8 cellular contexts compared by ENCODE assay signal in the genomic region with DNA sequence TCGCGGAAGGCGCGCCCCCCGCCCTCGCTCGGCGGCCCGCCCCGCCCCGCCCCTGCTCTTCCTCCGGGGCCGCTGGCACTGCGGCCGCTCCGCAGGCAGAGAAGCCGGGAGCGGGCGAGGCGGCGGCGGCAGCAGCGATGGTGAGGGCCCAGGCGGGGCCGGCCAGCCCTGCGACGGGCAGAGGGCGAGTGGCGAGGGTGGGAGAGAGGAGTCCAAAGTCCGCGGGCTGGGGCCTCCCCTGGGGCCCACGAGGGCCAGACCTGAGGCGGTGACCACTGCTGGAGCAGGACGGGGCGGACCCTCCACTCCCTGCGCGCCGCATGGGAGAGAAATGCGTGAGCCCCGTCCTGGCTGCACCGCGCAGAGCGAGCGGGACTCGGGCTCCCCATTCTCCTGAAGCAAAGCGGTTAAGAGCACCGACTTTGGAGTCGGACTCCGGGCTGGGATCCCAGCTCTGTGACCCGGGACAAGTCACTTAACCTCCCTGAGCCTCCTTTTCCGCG. TPM values are rescaled to one million over a fixed set of nuclear protein-coding genes. Genes with fewer than 3 reads are reported as not detected.
DNase-seq lines count a peak whose midpoint lies in the region; ATAC-seq and TF ChIP-seq lines count a peak whose summit lies in the region.

A gene with protein sequence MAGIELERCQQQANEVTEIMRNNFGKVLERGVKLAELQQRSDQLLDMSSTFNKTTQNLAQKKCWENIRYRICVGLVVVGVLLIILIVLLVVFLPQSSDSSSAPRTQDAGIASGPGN (plus strand): TSS at position 78 of the 503 bp plus-strand sequence. CDS start 60 bp downstream, at position 138.

- CTCF ChIA-PET in CD8-positive, alpha-beta T cell (lab: Charles Lee), result interaction anchor here (1.0 to 1.2 kb wide), 2 partner anchors 9 to 27 kb away, joined by 3 read pairs; a partner anchor contains a TSS
- CTCF ChIA-PET in SK-N-SH (lab: Yijun Ruan, JAX), result interaction anchor here (1.2 to 1.4 kb wide), 3 partner anchors 11 to 163 kb away, joined by 3 to 5 read pairs (median 4); a partner anchor contains a TSS

- POLR2A ChIA-PET in CD8-positive, alpha-beta T cell (lab: Charles Lee), result interaction anchor here (1.0 to 3.4 kb wide), 6 partner anchors 11 to 45 kb away, joined by 3 to 20 read pairs (median 6); a partner anchor contains a TSS
- POLR2A ChIA-PET in SK-N-SH (lab: Yijun Ruan, JAX), result interaction anchor here (0.6 kb wide), 2 partner anchors 15 to 16 kb away, joined by 3 to 6 read pairs; no protein-coding TSS in a partner anchor

- H3F3A ChIP-seq in SK-N-SH (replicated peaks; ENCODE audit: insufficient read depth), result no peaks in the 10 kb centered on the region

- peak; percentile 59 for ATAC-seq in CD8-positive, alpha-beta T cell
- ATAC-seq in GM21723 (IDR thresholded peaks at IDR 0.05; ENCODE audit: unreplicated experiment) (peak; percentile 58), lower lobe of right lung (peak; percentile 48 to 49)

- no peaks in the 10 kb centered on the region for H3K9me3 ChIP-seq in CD8-positive, alpha-beta T cell (ENCODE audit: low read length)
- H3K9me3 ChIP-seq in SK-N-SH (no peaks in the 10 kb centered on the region), lower lobe of right lung (no peaks in the 10 kb centered on the region), tibial artery (no peaks in the 10 kb centered on the region)

- intact Hi-C loops in CD8-positive, alpha-beta T cell (cut with DNase I, micrococcal nuclease), result loop anchor here in 1 of 2 experiments (1.0 to 2.0 kb wide), 2 partner anchors 11 to 18 kb away; a partner anchor contains a TSS
- intact Hi-C loops in lower lobe of right lung (cut with DNase I) (no loop called here), tibial artery (cut with DNase I; ENCODE audit: low total_unique reads) (no loop called here)

- peak within 1 kb of the TSS; percentile 19; the same call in 1 of the 2 replicates for H3K4me2 ChIP-seq in SK-N-SH

- H3K9ac ChIP-seq in SK-N-SH, result no peak within 1 kb of the TSS

- no peaks in the 10 kb centered on the region for H4K20me1 ChIP-seq in SK-N-SH (ENCODE audit: insufficient read depth)

- H3K27me3 ChIP-seq in CD8-positive, alpha-beta T cell (ENCODE audit: insufficient read depth, low read length), result no peaks in the 10 kb centered on the region
- H3K27me3 ChIP-seq in SK-N-SH (ENCODE audit: insufficient read depth), result no peaks in the 10 kb centered on the region
- H3K27me3 ChIP-seq in lower lobe of right lung (ENCODE audit: low read depth), result no peaks in the 10 kb centered on the region
- H3K27me3 ChIP-seq in tibial artery, result no peaks in the 10 kb centered on the region

- H3K4me1 ChIP-seq in CD8-positive, alpha-beta T cell (ENCODE audit: insufficient read depth, low read length), result peaks cover 37% of the 10 kb centered on the region
- H3K4me1 ChIP-seq in SK-N-SH (ENCODE audit: control insufficient read depth in 1 of 2, insufficient read depth in 2 of 2, low read depth in 1 of 2, low read length in 1 of 2) (peaks cover 10 to 11% of the 10 kb centered on the region in 2 experiments; a peak in 2 of 4 replicates), lower lobe of right lung (peaks cover 83% of the 10 kb centered on the region), tibial artery (peaks cover 0 to 57% (median 26%) of the 10 kb centered on the region in 4 donors)

- H3K27me3 Mint-ChIP-seq in CD8-positive, alpha-beta T cell (ENCODE audit: low read depth), result no peaks in the 10 kb centered on the region

- H3K9me3 Mint-ChIP-seq in CD8-positive, alpha-beta T cell, result no peaks in the 10 kb centered on the region

- TF ChIP-seq EP300 in SK-N-SH (IDR thresholded peaks at IDR 0.05; ENCODE audit: borderline replicate concordance in 1 of 2, low read depth in 1 of 2, low read length in 1 of 2), result no peak

- TF ChIP-seq CTCF in CD8-positive, alpha-beta T cell (IDR thresholded peaks at IDR 0.05), result no peak
- TF ChIP-seq CTCF in SK-N-SH (IDR thresholded peaks at IDR 0.05), result no peak
- no peak for TF ChIP-seq CTCF in lower lobe of right lung (IDR thresholded peaks at IDR 0.05)
- no peak for TF ChIP-seq CTCF in tibial artery (IDR thresholded peaks at IDR 0.05)

- peaks cover 60% of the 10 kb centered on the region for H3K4me1 Mint-ChIP-seq in CD8-positive, alpha-beta T cell (ENCODE audit: low read depth)

- H3K27ac ChIP-seq in CD8-positive, alpha-beta T cell (ENCODE audit: low read depth, low read length), result peak within 1 kb of the TSS; percentile 54
- peak within 1 kb of the TSS in 1 of 2 experiments; percentile 14; a peak in 1 of 4 replicates for H3K27ac ChIP-seq in SK-N-SH (ENCODE audit: low read depth in 2 of 2, low read length in 1 of 2)
- H3K27ac ChIP-seq in lower lobe of right lung, result peak within 1 kb of the TSS; percentile 95
- peak within 1 kb of the TSS; percentile 82 to 84 for H3K27ac ChIP-seq in tibial artery

- peak within 1 kb of the TSS; percentile 96 for H3K27ac Mint-ChIP-seq in CD8-positive, alpha-beta T cell

- H2AFZ ChIP-seq in SK-N-SH (ENCODE audit: low read depth), result peak within 1 kb of the TSS; percentile 86

- no peaks in the 10 kb centered on the region for H3K79me2 ChIP-seq in SK-N-SH (ENCODE audit: insufficient read depth)

- 75% methylated on average over 36 of the region's 52 CpGs for WGBS in SK-N-SH (ENCODE audit: low lambda C conversion rate)

- H3K36me3 Mint-ChIP-seq in CD8-positive, alpha-beta T cell, result peaks cover 25% of the 10 kb centered on the region

- H3K9me2 ChIP-seq in SK-N-SH, result no peaks in the 10 kb centered on the region

- TF ChIP-seq RAD21 in SK-N-SH (IDR thresholded peaks at IDR 0.05; ENCODE audit: low read length), result no peak

- peak within 1 kb of the TSS; percentile 67 for H3K4me3 ChIP-seq in CD8-positive, alpha-beta T cell (ENCODE audit: low read depth, low read length)
- H3K4me3 ChIP-seq in SK-N-SH (ENCODE audit: low read depth in 2 of 2, low read length in 1 of 2) (peak within 1 kb of the TSS in 1 of 2 experiments; percentile 24; a peak in 1 of 4 replicates), lower lobe of right lung (peak within 1 kb of the TSS; percentile 77), tibial artery (peak within 1 kb of the TSS; percentile 64 to 83)

- DNase-seq in CD8-positive, alpha-beta T cell, result peak in 4 of 7 experiments; percentile 24 to 59 (median 34)
- DNase-seq in SK-N-SH, result peak; percentile 85
- DNase-seq in dermis blood vessel endothelial cell, result peak; percentile 46
- DNase-seq in lower lobe of right lung, result no peak
- DNase-seq in tibial artery, result no peak
- DNase-seq in GF-D8 (lab: John Stamatoyannopoulos, UW), result no peak
- DNase-seq in NCI-H446 (lab: John Stamatoyannopoulos, UW), result no peak

- H3K36me3 ChIP-seq in CD8-positive, alpha-beta T cell (ENCODE audit: insufficient read depth, low read length), result peaks cover 9% of the 10 kb centered on the region
- H3K36me3 ChIP-seq in SK-N-SH (replicated peaks in 1 of 2; ENCODE audit: control insufficient read depth in 1 of 2, insufficient read depth in 2 of 2, low read length in 1 of 2) (no peaks in the 10 kb centered on the region), lower lobe of right lung (peaks cover 24% of the 10 kb centered on the region), tibial artery (peaks cover 0 to 7% (median 0%) of the 10 kb centered on the region in 3 donors)

- peak within 1 kb of the TSS; percentile 90 for H3K4me3 Mint-ChIP-seq in CD8-positive, alpha-beta T cell

TF ChIP-seq in SK-N-SH, 30 proteins besides CTCF, POLR2A, EP300 and RAD21 (continues in another document):
- TF ChIP-seq, protein P1, sequence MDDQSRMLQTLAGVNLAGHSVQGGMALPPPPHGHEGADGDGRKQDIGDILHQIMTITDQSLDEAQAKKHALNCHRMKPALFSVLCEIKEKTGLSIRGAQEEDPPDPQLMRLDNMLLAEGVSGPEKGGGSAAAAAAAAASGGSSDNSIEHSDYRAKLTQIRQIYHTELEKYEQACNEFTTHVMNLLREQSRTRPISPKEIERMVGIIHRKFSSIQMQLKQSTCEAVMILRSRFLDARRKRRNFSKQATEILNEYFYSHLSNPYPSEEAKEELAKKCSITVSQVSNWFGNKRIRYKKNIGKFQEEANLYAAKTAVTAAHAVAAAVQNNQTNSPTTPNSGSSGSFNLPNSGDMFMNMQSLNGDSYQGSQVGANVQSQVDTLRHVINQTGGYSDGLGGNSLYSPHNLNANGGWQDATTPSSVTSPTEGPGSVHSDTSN (IDR thresholded peaks at IDR 0.05), result no peak
- TF ChIP-seq, protein P2, sequence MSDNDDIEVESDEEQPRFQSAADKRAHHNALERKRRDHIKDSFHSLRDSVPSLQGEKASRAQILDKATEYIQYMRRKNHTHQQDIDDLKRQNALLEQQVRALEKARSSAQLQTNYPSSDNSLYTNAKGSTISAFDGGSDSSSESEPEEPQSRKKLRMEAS (IDR thresholded peaks at IDR 0.05; ENCODE audit: low read depth), result no peak
- TF ChIP-seq POLR2AphosphoS5 (IDR thresholded peaks at IDR 0.05; ENCODE audit: low read depth, low read length) (no peak), TEAD4 (IDR thresholded peaks at IDR 0.05; ENCODE audit: borderline replicate concordance, insufficient read depth) (no peak), NRF1 (IDR thresholded peaks at IDR 0.05; ENCODE audit: low read depth, low read length) (no peak), TAF1 (IDR thresholded peaks at IDR 0.05; ENCODE audit: borderline replicate concordance, low read depth, low read length) (no peak), RCOR1 (IDR thresholded peaks at IDR 0.05; ENCODE audit: low read length) (no peak), MXI1 (IDR thresholded peaks at IDR 0.05; ENCODE audit: low read depth, low read length) (no peak), MEF2A (IDR thresholded peaks at IDR 0.05; ENCODE audit: borderline replicate concordance, low read depth) (no peak), RXRA (IDR thresholded peaks at IDR 0.05; ENCODE audit: borderline replicate concordance, low read depth) (no peak)
- TF ChIP-seq, protein P3, sequence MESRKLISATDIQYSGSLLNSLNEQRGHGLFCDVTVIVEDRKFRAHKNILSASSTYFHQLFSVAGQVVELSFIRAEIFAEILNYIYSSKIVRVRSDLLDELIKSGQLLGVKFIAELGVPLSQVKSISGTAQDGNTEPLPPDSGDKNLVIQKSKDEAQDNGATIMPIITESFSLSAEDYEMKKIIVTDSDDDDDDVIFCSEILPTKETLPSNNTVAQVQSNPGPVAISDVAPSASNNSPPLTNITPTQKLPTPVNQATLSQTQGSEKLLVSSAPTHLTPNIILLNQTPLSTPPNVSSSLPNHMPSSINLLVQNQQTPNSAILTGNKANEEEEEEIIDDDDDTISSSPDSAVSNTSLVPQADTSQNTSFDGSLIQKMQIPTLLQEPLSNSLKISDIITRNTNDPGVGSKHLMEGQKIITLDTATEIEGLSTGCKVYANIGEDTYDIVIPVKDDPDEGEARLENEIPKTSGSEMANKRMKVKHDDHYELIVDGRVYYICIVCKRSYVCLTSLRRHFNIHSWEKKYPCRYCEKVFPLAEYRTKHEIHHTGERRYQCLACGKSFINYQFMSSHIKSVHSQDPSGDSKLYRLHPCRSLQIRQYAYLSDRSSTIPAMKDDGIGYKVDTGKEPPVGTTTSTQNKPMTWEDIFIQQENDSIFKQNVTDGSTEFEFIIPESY (IDR thresholded peaks at IDR 0.05; ENCODE audit: borderline replicate concordance, low read depth), result no peak

RNA-seq across cellular contexts. Expression of the gene that starts here (rescaled TPM):
- total RNA-seq in CD8-positive, alpha-beta T cell, result 10 to 100 TPM; 22.7 to 23.9 TPM
- polyA plus RNA-seq in SK-N-SH (2012; rRNA removed), result 9.8 and 12.0 TPM in 2 replicates
- 7.2 and 10.5 TPM in 2 replicates for polyA plus RNA-seq in SK-N-SH (2012; cell fraction: cytosol; rRNA removed)
- polyA plus RNA-seq in SK-N-SH (2012; cell fraction: nucleus; rRNA removed), result 1.8 and 5.7 TPM in 2 replicates
- 45.3 and 132 TPM in 2 replicates for total RNA-seq in dermis blood vessel endothelial cell
- total RNA-seq in lower lobe of right lung, result 87.0 TPM

Comparison
In these comparisons a context has a peak if more than half of its experiments do, and no peak if none do; other contexts are left out.
1. DNase-seq: peak in CD8-positive, alpha-beta T cell (4 of 7), SK-N-SH (single experiment) and dermis blood vessel endothelial cell (single experiment); none in lower lobe of right lung (single experiment), tibial artery (0 of 2), GF-D8 (single experiment) and NCI-H446 (0 of 2).
2. Peak in every context shown above with its lines, with median percentiles within 50 percentile points of each other: ATAC-seq.